Comparison of ENCODE assay signal across 1 cellular context in genomic region chr1:16921391-16922185, GRCh38.
TF ChIP-seq lines count a peak whose summit lies in the region.

A gene with protein sequence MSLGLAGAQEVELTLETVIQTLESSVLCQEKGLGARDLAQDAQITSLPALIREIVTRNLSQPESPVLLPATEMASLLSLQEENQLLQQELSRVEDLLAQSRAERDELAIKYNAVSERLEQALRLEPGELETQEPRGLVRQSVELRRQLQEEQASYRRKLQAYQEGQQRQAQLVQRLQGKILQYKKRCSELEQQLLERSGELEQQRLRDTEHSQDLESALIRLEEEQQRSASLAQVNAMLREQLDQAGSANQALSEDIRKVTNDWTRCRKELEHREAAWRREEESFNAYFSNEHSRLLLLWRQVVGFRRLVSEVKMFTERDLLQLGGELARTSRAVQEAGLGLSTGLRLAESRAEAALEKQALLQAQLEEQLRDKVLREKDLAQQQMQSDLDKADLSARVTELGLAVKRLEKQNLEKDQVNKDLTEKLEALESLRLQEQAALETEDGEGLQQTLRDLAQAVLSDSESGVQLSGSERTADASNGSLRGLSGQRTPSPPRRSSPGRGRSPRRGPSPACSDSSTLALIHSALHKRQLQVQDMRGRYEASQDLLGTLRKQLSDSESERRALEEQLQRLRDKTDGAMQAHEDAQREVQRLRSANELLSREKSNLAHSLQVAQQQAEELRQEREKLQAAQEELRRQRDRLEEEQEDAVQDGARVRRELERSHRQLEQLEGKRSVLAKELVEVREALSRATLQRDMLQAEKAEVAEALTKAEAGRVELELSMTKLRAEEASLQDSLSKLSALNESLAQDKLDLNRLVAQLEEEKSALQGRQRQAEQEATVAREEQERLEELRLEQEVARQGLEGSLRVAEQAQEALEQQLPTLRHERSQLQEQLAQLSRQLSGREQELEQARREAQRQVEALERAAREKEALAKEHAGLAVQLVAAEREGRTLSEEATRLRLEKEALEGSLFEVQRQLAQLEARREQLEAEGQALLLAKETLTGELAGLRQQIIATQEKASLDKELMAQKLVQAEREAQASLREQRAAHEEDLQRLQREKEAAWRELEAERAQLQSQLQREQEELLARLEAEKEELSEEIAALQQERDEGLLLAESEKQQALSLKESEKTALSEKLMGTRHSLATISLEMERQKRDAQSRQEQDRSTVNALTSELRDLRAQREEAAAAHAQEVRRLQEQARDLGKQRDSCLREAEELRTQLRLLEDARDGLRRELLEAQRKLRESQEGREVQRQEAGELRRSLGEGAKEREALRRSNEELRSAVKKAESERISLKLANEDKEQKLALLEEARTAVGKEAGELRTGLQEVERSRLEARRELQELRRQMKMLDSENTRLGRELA (N-terminal part only) (plus strand): TSS chr1:16921931. CDS start chr1:16922019, 88 bp downstream.

TF ChIP-seq in IMR-90, 13 proteins besides CTCF, POLR2A, EP300 and RAD21:
- TF ChIP-seq, protein P1, sequence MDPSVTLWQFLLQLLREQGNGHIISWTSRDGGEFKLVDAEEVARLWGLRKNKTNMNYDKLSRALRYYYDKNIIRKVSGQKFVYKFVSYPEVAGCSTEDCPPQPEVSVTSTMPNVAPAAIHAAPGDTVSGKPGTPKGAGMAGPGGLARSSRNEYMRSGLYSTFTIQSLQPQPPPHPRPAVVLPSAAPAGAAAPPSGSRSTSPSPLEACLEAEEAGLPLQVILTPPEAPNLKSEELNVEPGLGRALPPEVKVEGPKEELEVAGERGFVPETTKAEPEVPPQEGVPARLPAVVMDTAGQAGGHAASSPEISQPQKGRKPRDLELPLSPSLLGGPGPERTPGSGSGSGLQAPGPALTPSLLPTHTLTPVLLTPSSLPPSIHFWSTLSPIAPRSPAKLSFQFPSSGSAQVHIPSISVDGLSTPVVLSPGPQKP (IDR thresholded peaks at IDR 0.05; ENCODE audit: borderline replicate concordance, low read depth, low read length) = no peak
- TF ChIP-seq RCOR1 (IDR thresholded peaks at IDR 0.05; ENCODE audit: insufficient replicate concordance, low read length) (no peak), USF2 (IDR thresholded peaks at IDR 0.05; ENCODE audit: low read depth, low read length) (peak; percentile 75)
